ENCODE assay signal across 10 cellular contexts in genomic region chr1:151061704-151062103, GRCh38. TPM values are rescaled to one million over a fixed set of nuclear protein-coding genes. Genes with fewer than 3 reads are reported as not detected.
DNase-seq lines count a peak whose midpoint lies in the region; ATAC-seq and TF ChIP-seq lines count a peak whose summit lies in the region.
"Had no signal": no experiment of that assay in that cellular context is flagged by ENCODE, and none has a peak within 500 bp of the region (broad histone marks: within the 10 kb centered on the region; RNA-seq: fewer than 3 reads in every experiment).

No MANE protein-coding gene starts in this region.

- intact Hi-C loops in body of pancreas (cut with DNase I), result no loop called here

- 84 to 87% methylated on average over 2 of the region's 2 CpGs for WGBS in body of pancreas, 2 donors

- no peak for DNase-seq in fibroblast of pulmonary artery (ENCODE audit: low read depth)
- no peak for DNase-seq in retinal pigment epithelial cell (ENCODE audit: low read depth)
- DNase-seq in nucleus accumbens (lab: John Stamatoyannopoulos, UW), result no peak
- DNase-seq in body of pancreas, result no peak
- DNase-seq: activated CD4-positive, CD25-positive, alpha-beta regulatory T cell; stimulated activated CD4-positive, alpha-beta T cell treated with anti-CD3 and anti-CD28 coated beads, Interleukin-4, amount 100 ng/mL, for 4 hours had no signal

- TF ChIP-seq POLR2A in body of pancreas (IDR thresholded peaks at IDR 0.05), result no peak

- H3K27me3 ChIP-seq in SU-DHL-6 (ENCODE audit: low read length) (no peaks in the 10 kb centered on the region), body of pancreas (no peaks in the 10 kb centered on the region)
- H3K27me3 ChIP-seq: suprapubic skin had no signal

- H3K9me2 ChIP-seq in SU-DHL-6 (replicated peaks; ENCODE audit: insufficient read depth, low read length), result no peaks in the 10 kb centered on the region

- CTCF ChIA-PET in HEK293 (lab: Yijun Ruan, JAX), result interaction anchor here (0.7 to 3.0 kb wide), 7 partner anchors 10 to 82 kb away, joined by 3 to 15 read pairs (median 4); partner anchors contain the start of gene C1orf56

- TF ChIP-seq CTCF in HEK293 (tag by site-specific recombination; IDR thresholded peaks at IDR 0.05) (no peak), SU-DHL-6 (IDR thresholded peaks at IDR 0.05; ENCODE audit: insufficient read depth, low read length, poor library complexity, severe bottlenecking) (no peak), fibroblast of pulmonary artery (IDR thresholded peaks at IDR 0.05; ENCODE audit: low read length, missing control alignments) (no peak), retinal pigment epithelial cell (conservative IDR thresholded peaks at IDR 0.05; ENCODE audit: low read depth, low read length) (no peak), body of pancreas (IDR thresholded peaks at IDR 0.05) (no peak)

- H3K4me1 ChIP-seq in HEK293 (ENCODE audit: control insufficient read depth, insufficient read depth, low read length) (peaks cover 4% of the 10 kb centered on the region; the same call in 1 of the 2 replicates), body of pancreas (peaks cover 26% of the 10 kb centered on the region)

- no peaks in the 10 kb centered on the region; the same call in 1 of the 2 replicates for H4K20me1 ChIP-seq in SU-DHL-6 (ENCODE audit: low read depth, low read length)

- no peak overlapping the region for H3K9ac ChIP-seq in SU-DHL-6 (ENCODE audit: low read length)

- peaks cover 42% of the 10 kb centered on the region for H3K79me2 ChIP-seq in SU-DHL-6 (ENCODE audit: insufficient read depth, low read length)

- H3K36me3 ChIP-seq in HEK293 (ENCODE audit: control insufficient read depth in 2 of 2, insufficient read depth in 1 of 2, low read length in 2 of 2) (peaks cover 0 to 24% of the 10 kb centered on the region in 2 experiments; a peak in 2 of 3 replicates), SU-DHL-6 (ENCODE audit: low read length) (no peaks in the 10 kb centered on the region), body of pancreas (replicated peaks in 1 of 2; ENCODE audit: insufficient read depth in 1 of 2, low read depth in 2 of 2) (no peaks in the 10 kb centered on the region)
- H3K36me3 ChIP-seq: suprapubic skin had no signal

- H3K9me3 ChIP-seq in HEK293 (ENCODE audit: control insufficient read depth, insufficient read depth, low read depth, low read length) (no peaks in the 10 kb centered on the region), SU-DHL-6 (ENCODE audit: insufficient read depth, low read length) (no peaks in the 10 kb centered on the region), body of pancreas (no peaks in the 10 kb centered on the region)
- H3K9me3 ChIP-seq: suprapubic skin had no signal

- peaks cover 17% of the 10 kb centered on the region for H3F3A ChIP-seq in SU-DHL-6 (ENCODE audit: insufficient read depth)

- no peak overlapping the region for H2AFZ ChIP-seq in SU-DHL-6 (ENCODE audit: low read depth, low read length, severe bottlenecking)

- POLR2A ChIA-PET in HEK293 (lab: Yijun Ruan, JAX), result interaction anchor here (0.5 to 2.7 kb wide), 5 partner anchors 10 to 104 kb away, joined by 3 to 20 read pairs (median 6); partner anchors contain the start of genes GABPB2 and LYSMD1

- peak overlapping the region; percentile 89; the same call in 1 of the 2 replicates for H3K4me3 ChIP-seq in HEK293 (ENCODE audit: low read depth, low read length)
- no peak overlapping the region for H3K4me3 ChIP-seq in SU-DHL-6 (ENCODE audit: insufficient read depth, low read length, poor library complexity, severe bottlenecking)
- H3K4me3 ChIP-seq in fibroblast of pulmonary artery (replicated peaks; ENCODE audit: low read depth, low read length), result peak overlapping the region; percentile 97
- H3K4me3 ChIP-seq in retinal pigment epithelial cell (ENCODE audit: low read length), result peak overlapping the region; percentile 94
- no peak overlapping the region for H3K4me3 ChIP-seq in body of pancreas
- H3K4me3 ChIP-seq: suprapubic skin had no signal

- peak overlapping the region; percentile 83 for H3K4me2 ChIP-seq in SU-DHL-6 (ENCODE audit: low read depth, low read length, poor library complexity, severe bottlenecking)

- ATAC-seq in HG02623 (IDR thresholded peaks at IDR 0.05; ENCODE audit: unreplicated experiment), result no peak
- ATAC-seq in body of pancreas, result no peak

- no peak overlapping the region for H3K27ac ChIP-seq in HEK293 (ENCODE audit: extremely low read depth, low read depth, low read length)
- H3K27ac ChIP-seq in SU-DHL-6 (ENCODE audit: low read depth, low read length), result no peak overlapping the region
- H3K27ac ChIP-seq in body of pancreas, result no peak overlapping the region
- H3K27ac ChIP-seq: suprapubic skin had no signal

TF ChIP-seq in HEK293, 187 proteins besides CTCF, POLR2A, EP300 and RAD21:
- TF ChIP-seq ZNF561 (tag by site-specific recombination; IDR thresholded peaks at IDR 0.05; ENCODE audit: borderline replicate concordance) (no peak), MYNN (tag by site-specific recombination; IDR thresholded peaks at IDR 0.05; ENCODE audit: borderline replicate concordance) (no peak), ZFP41 (tag by site-specific recombination; IDR thresholded peaks at IDR 0.05; ENCODE audit: borderline replicate concordance) (no peak), ZNF221 (tag by site-specific recombination; IDR thresholded peaks at IDR 0.05; ENCODE audit: borderline replicate concordance) (no peak), ZNF558 (tag by site-specific recombination; IDR thresholded peaks at IDR 0.05) (no peak), SETDB1 (IDR thresholded peaks at IDR 0.05; ENCODE audit: insufficient read length, low read length) (no peak), ZNF274 (IDR thresholded peaks at IDR 0.05; ENCODE audit: low read length) (no peak), ZNF274 (tag by site-specific recombination; IDR thresholded peaks at IDR 0.05; ENCODE audit: borderline replicate concordance) (no peak), ZNF24 (tag by site-specific recombination; IDR thresholded peaks at IDR 0.05) (no peak), FEZF1 (tag by site-specific recombination; IDR thresholded peaks at IDR 0.05) (no peak), ZBTB7A (tag by site-specific recombination; IDR thresholded peaks at IDR 0.05; ENCODE audit: low read depth) (no peak), ZNF175 (tag by site-specific recombination; IDR thresholded peaks at IDR 0.05) (no peak)
TF ChIP-seq in HEK293: peak in this region for 0.

RNA-seq across cellular contexts. Expression of gene MLLT11, which starts 1.5 kb away (rescaled TPM):
- total RNA-seq in body of pancreas, result 1 to 10 TPM in 1 of 2 donors, under 1 TPM in 1; 0.26 to 1.6 TPM

RNA-seq across cellular contexts. Expression of gene CDC42SE1, which starts 2.3 kb away (rescaled TPM):
- 10 to 100 TPM; 40.2 to 43.8 TPM for total RNA-seq in body of pancreas

RNA-seq across cellular contexts. Expression of gene GABPB2, which starts 8.9 kb away (rescaled TPM):
- 1 to 10 TPM; 4.3 to 9.1 TPM for total RNA-seq in body of pancreas

RNA-seq across cellular contexts. Expression of gene C1orf56, which starts 14.2 kb away (rescaled TPM):
- total RNA-seq in body of pancreas, result 1 to 10 TPM; 5.7 to 6.9 TPM

RNA-seq across cellular contexts. Expression of gene BNIPL, which starts 25.3 kb away (rescaled TPM):
- total RNA-seq in body of pancreas, result under 1 TPM in 1 of 2 donors, not detected in 1; 0.26 TPM

Comparison
In these comparisons a context has a peak if more than half of its experiments do, and no peak if none do; other contexts are left out.
1. H3K4me3 ChIP-seq: peak in HEK293 (single experiment), fibroblast of pulmonary artery (single experiment) and retinal pigment epithelial cell (single experiment); none in SU-DHL-6 (single experiment) and body of pancreas (0 of 2).